ENCODE assay signal across 9 cellular contexts in genomic region chr6:163793584-163793983, GRCh38.
A peak's percentile ranks its signal among the peaks of the same experiment; 100 is the strongest.
DNase-seq lines count a peak whose midpoint lies in the region; ATAC-seq and TF ChIP-seq lines count a peak whose summit lies in the region.
"Had no signal": no experiment of that assay in that cellular context is flagged by ENCODE, and none has a peak within 500 bp of the region (broad histone marks: within the 10 kb centered on the region; RNA-seq: fewer than 3 reads in every experiment).

No MANE protein-coding gene starts in this region.

- intact Hi-C loops in HCT116 (cut with micrococcal nuclease) = no loop called here

- no peaks in the 10 kb centered on the region for H3K36me3 ChIP-seq in HCT116 (ENCODE audit: control insufficient read depth in 1 of 2, insufficient read depth in 2 of 2, low read length in 2 of 2)
- H3K36me3 ChIP-seq in mesenchymal stem cell (ENCODE audit: control insufficient read depth in 1 of 2, insufficient read depth in 2 of 2, low read depth in 1 of 2, low read length in 2 of 2) = no peaks in the 10 kb centered on the region
- no peaks in the 10 kb centered on the region for H3K36me3 ChIP-seq in BE2C

- no peak for TF ChIP-seq POLR2A in HCT116 (IDR thresholded peaks at IDR 0.05; ENCODE audit: borderline replicate concordance, extremely low read depth, insufficient read depth, insufficient read length)

- no peak overlapping the region for H2BK120ac ChIP-seq in mesenchymal stem cell (ENCODE audit: low read depth, low read length)

- H3K4me2 ChIP-seq in HCT116 (ENCODE audit: low read length) (no peak overlapping the region), mesenchymal stem cell (ENCODE audit: low read length, poor library complexity, severe bottlenecking) (no peak overlapping the region)

- no TSS peak for BruUV-seq in HCT116 (replicated peaks; lab: Mats Ljungman, UMichigan)

- H3K9me3 Mint-ChIP-seq in osteocyte (ENCODE audit: unreplicated experiment) = no peaks in the 10 kb centered on the region
- H3K9me3 Mint-ChIP-seq: dendritic cell treated with granulocyte-macrophage colony-stimulating factor and Interleukin-4, amounts not matched to agents 40 ng/mL and 50 ng/mL, for 4 days had no signal

- peaks cover 0 to 4% of the 10 kb centered on the region in 2 experiments; a peak in 1 of 4 replicates for H3K9me3 ChIP-seq in HCT116 (ENCODE audit: control insufficient read depth in 1 of 2, insufficient read depth in 1 of 2, low read depth in 1 of 2, low read length in 2 of 2)
- no peaks in the 10 kb centered on the region for H3K9me3 ChIP-seq in mesenchymal stem cell (ENCODE audit: control insufficient read depth, low read length)
- H3K9me3 ChIP-seq in BE2C = no peaks in the 10 kb centered on the region

- H3K27ac Mint-ChIP-seq in osteocyte (ENCODE audit: unreplicated experiment) = no peak overlapping the region
- H3K27ac Mint-ChIP-seq: dendritic cell treated with granulocyte-macrophage colony-stimulating factor and Interleukin-4, amounts not matched to agents 40 ng/mL and 50 ng/mL, for 4 days had no signal

- no peaks in the 10 kb centered on the region for H4K20me1 ChIP-seq in HCT116 (ENCODE audit: insufficient read depth)

- no peak overlapping the region for H2AK5ac ChIP-seq in mesenchymal stem cell (ENCODE audit: low read length, severe bottlenecking)

- no peak overlapping the region for H2AFZ ChIP-seq in HCT116 (ENCODE audit: low read depth, low read length, poor library complexity, severe bottlenecking)
- no peak overlapping the region for H2AFZ ChIP-seq in mesenchymal stem cell (ENCODE audit: low read depth, low read length)

- H3K9me2 ChIP-seq in HCT116 (ENCODE audit: insufficient read depth) = no peaks in the 10 kb centered on the region

- no peaks in the 10 kb centered on the region for H3K4me1 ChIP-seq in HCT116 (ENCODE audit: control insufficient read depth in 1 of 2, insufficient read depth in 2 of 2, low read length in 2 of 2)
- no peaks in the 10 kb centered on the region for H3K4me1 ChIP-seq in mesenchymal stem cell (ENCODE audit: control insufficient read depth, insufficient read depth, low read depth, low read length)
- H3K4me1 ChIP-seq in BE2C = no peaks in the 10 kb centered on the region

- no peaks in the 10 kb centered on the region for H3K27me3 Mint-ChIP-seq in osteocyte (ENCODE audit: unreplicated experiment)

- no peak overlapping the region for H4K91ac ChIP-seq in mesenchymal stem cell (ENCODE audit: low read length)

- no peak overlapping the region for H2BK15ac ChIP-seq in mesenchymal stem cell (ENCODE audit: low read depth, poor library complexity, severe bottlenecking)

- no peaks in the 10 kb centered on the region for H3K36me3 Mint-ChIP-seq in osteocyte (ENCODE audit: unreplicated experiment)

- H2BK5ac ChIP-seq in mesenchymal stem cell (ENCODE audit: low read depth, low read length, poor library complexity, severe bottlenecking) = peak overlapping the region; percentile 9

- no peak overlapping the region for H3K4ac ChIP-seq in mesenchymal stem cell (ENCODE audit: low read depth in 1 of 2, low read length in 2 of 2)

- no peak overlapping the region for H3K27ac ChIP-seq in HCT116 (ENCODE audit: low read depth, low read length)
- H3K27ac ChIP-seq in mesenchymal stem cell (ENCODE audit: low read length, poor library complexity, severe bottlenecking) = peak overlapping the region; percentile 85

- ATAC-seq in GM18511 (IDR thresholded peaks at IDR 0.05; ENCODE audit: unreplicated experiment) (peak; percentile 97), HCT116 (no peak)

- H3K9ac ChIP-seq in HCT116 (ENCODE audit: low read length) (no peak overlapping the region), mesenchymal stem cell (ENCODE audit: low read length) (no peak overlapping the region)

- peaks cover 18% of the 10 kb centered on the region for H3K4me1 Mint-ChIP-seq in osteocyte (ENCODE audit: unreplicated experiment)

- no peak overlapping the region for H3K4me3 Mint-ChIP-seq in osteocyte (ENCODE audit: unreplicated experiment)
- H3K4me3 Mint-ChIP-seq: dendritic cell treated with granulocyte-macrophage colony-stimulating factor and Interleukin-4, amounts not matched to agents 40 ng/mL and 50 ng/mL, for 4 days had no signal

- no peak for TF ChIP-seq RAD21 in HCT116 (IDR thresholded peaks at IDR 0.05; ENCODE audit: low read depth)

- H3K4me3 ChIP-seq in HCT116 (replicated peaks in 1 of 2; ENCODE audit: low read depth in 1 of 2, low read length in 2 of 2) = no peak overlapping the region
- H3K4me3 ChIP-seq in mesenchymal stem cell (ENCODE audit: insufficient read depth in 1 of 2, low read depth in 1 of 2, low read length in 2 of 2) = no peak overlapping the region
- no peak overlapping the region for H3K4me3 ChIP-seq in BE2C (ENCODE audit: low read depth, low read length)

- RAD21 ChIA-PET in HCT116 (lab: Charles Lee; ENCODE audit: low non-redundant PET in 1 of 2, low total read pairs in 2 of 2, uncharacterized antibody in 2 of 2, unreplicated experiment in 2 of 2) = no interaction called here

- CTCF ChIA-PET in HCT116 (lab: Charles Lee) = no interaction called here

- POLR2A ChIA-PET in HCT116 (lab: Charles Lee) = no interaction called here

- peak; percentile 0 for DNase-seq in HCT116 (ENCODE audit: low read depth, low spot score)
- DNase-seq in M059J (ENCODE audit: low read depth) = peak; percentile 80
- DNase-seq in mesenchymal stem cell = peak; percentile 70
- DNase-seq in effector CD4-positive, alpha-beta T cell = no peak
- no peak for DNase-seq in osteocyte (ENCODE audit: extremely low spot score, unreplicated experiment)
- no peak for DNase-seq in BE2C
- no peak for DNase-seq in NCI-H1417 treated with DMSO at 0.1 percent for 48 hours (lab: John Stamatoyannopoulos, UW)

- WGBS in mesenchymal stem cell = 30% methylated on average over 2 of the region's 2 CpGs

- H3K18ac ChIP-seq in mesenchymal stem cell (ENCODE audit: low read depth in 1 of 2, low read length in 2 of 2) = no peak overlapping the region

- H2BK12ac ChIP-seq in mesenchymal stem cell (ENCODE audit: low read length in 2 of 2) = no peak overlapping the region

- no peak for TF ChIP-seq CTCF in HCT116 (IDR thresholded peaks at IDR 0.05 in 2 of 3, conservative IDR thresholded peaks at IDR 0.05 in 1 of 3; ENCODE audit: borderline replicate concordance in 1 of 3, insufficient read depth in 1 of 3, low read depth in 2 of 3, low read length in 2 of 3)
- TF ChIP-seq CTCF in osteocyte (IDR thresholded peaks at IDR 0.05) = no peak
- no peak for TF ChIP-seq CTCF in BE2C (IDR thresholded peaks at IDR 0.05; ENCODE audit: low read depth, low read length)

- no peak overlapping the region for H3K23ac ChIP-seq in mesenchymal stem cell (ENCODE audit: low read length in 2 of 2)

- H3K14ac ChIP-seq in mesenchymal stem cell (ENCODE audit: low read length in 2 of 2) = no peak overlapping the region

- H3K27me3 ChIP-seq in HCT116 (ENCODE audit: insufficient read depth, low read length) (no peaks in the 10 kb centered on the region), mesenchymal stem cell (ENCODE audit: control insufficient read depth in 1 of 2, insufficient read depth in 1 of 2, low read length in 2 of 2) (no peaks in the 10 kb centered on the region), BE2C (no peaks in the 10 kb centered on the region)

- no peaks in the 10 kb centered on the region for H3K79me1 ChIP-seq in mesenchymal stem cell (replicated peaks; ENCODE audit: low read length, poor library complexity, severe bottlenecking)

- H4K8ac ChIP-seq in mesenchymal stem cell (ENCODE audit: low read length) = no peak overlapping the region

- H3K79me2 ChIP-seq in HCT116 (ENCODE audit: insufficient read depth, low read length) = no peaks in the 10 kb centered on the region

TF ChIP-seq in HCT116, 20 proteins besides CTCF, POLR2A, EP300 and RAD21:
- TF ChIP-seq MAX (IDR thresholded peaks at IDR 0.05) (no peak), SP1 (IDR thresholded peaks at IDR 0.05; ENCODE audit: low read depth) (0 out of 2 replicates have a peak, but pooled peaks have one; percentile 18), FOSL1 (IDR thresholded peaks at IDR 0.05; ENCODE audit: low read depth) (peak; percentile 45; the same call in 1 of the 2 replicates), ATF3 (IDR thresholded peaks at IDR 0.05) (no peak), JUND (IDR thresholded peaks at IDR 0.05) (peak; percentile 46; the same call in 1 of the 2 replicates)

Comparison
In these comparisons a context has a peak if more than half of its experiments do, and no peak if none do; other contexts are left out.
1. DNase-seq: peak in HCT116 (single experiment), M059J (single experiment) and mesenchymal stem cell (single experiment); none in effector CD4-positive, alpha-beta T cell (single experiment), osteocyte (single experiment), BE2C (single experiment) and NCI-H1417 treated with DMSO at 0.1 percent for 48 hours (single experiment).